Comparison of ENCODE assay signal across 28 cellular contexts in genomic region chr10:100306861-100307260, GRCh38. TPM values are rescaled to one million over a fixed set of nuclear protein-coding genes. Genes with fewer than 3 reads are reported as not detected.
"Had no signal": no experiment of that assay in that cellular context is flagged by ENCODE, and none has a peak within 500 bp of the region (broad histone marks: within the 10 kb centered on the region; RNA-seq: fewer than 3 reads in every experiment).

No MANE protein-coding gene starts in this region.

- H3K9me3 ChIP-seq: colonic mucosa, esophagus muscularis mucosa, gastrocnemius medialis, heart right ventricle, left lung, lower lobe of right lung had no signal

- H3K36me3 ChIP-seq: colonic mucosa, esophagus muscularis mucosa, gastrocnemius medialis, heart right ventricle, left lung, lower lobe of right lung had no signal

- H3K27me3 ChIP-seq: colonic mucosa had no signal

- DNase-seq: cerebellar nuclear complex; colonic mucosa; cortex of kidney; effector CD8-positive, alpha-beta T cell; effector memory CD8-positive, alpha-beta T cell; endodermal cell; foreskin fibroblast; gastrocnemius medialis; glutamatergic neuron; head of caudate nucleus; heart right ventricle; hippocampal formation; left cardiac atrium; left lung; left ventricle myocardium superior; lower lobe of right lung; mesenchymal stem cell had no signal

- H3K4me3 ChIP-seq: colonic mucosa, esophagus muscularis mucosa, gastrocnemius medialis, heart right ventricle, left lung, lower lobe of right lung had no signal

- H3K27ac ChIP-seq: colonic mucosa, esophagus muscularis mucosa, gastrocnemius medialis, heart right ventricle, left lung, lower lobe of right lung had no signal

- H3K4me1 ChIP-seq: colonic mucosa, esophagus muscularis mucosa, gastrocnemius medialis, heart right ventricle, left lung, lower lobe of right lung had no signal

RNA-seq across cellular contexts. Expression of gene PKD2L1, which starts 23.2 kb away (rescaled TPM):
- total RNA-seq: chondrocyte, dermis microvascular lymphatic vessel endothelial cell, endodermal cell, epithelial cell of proximal tubule, esophagus muscularis mucosa, gastrocnemius medialis, glomerular endothelial cell, heart right ventricle, kidney epithelial cell, left ventricle myocardium superior, lower leg skin, lung microvascular endothelial cell, mesothelial cell of epicardium, mucosa of gallbladder had no signal
- polyA plus RNA-seq: heart right ventricle, keratinocyte had no signal
